ENCODE assay signal across 8 cellular contexts in genomic region chr1:153774780-153775431, GRCh38. TPM values are rescaled to one million over a fixed set of nuclear protein-coding genes. Genes with fewer than 3 reads are reported as not detected.
DNase-seq lines count a peak whose midpoint lies in the region; ATAC-seq and TF ChIP-seq lines count a peak whose summit lies in the region.

SLC27A3 (plus strand) TSS chr1:153775407; CDS start chr1:153775498, 91 bp downstream.

- TF ChIP-seq CTCF in CD8-positive, alpha-beta T cell (IDR thresholded peaks at IDR 0.05): no peak
- TF ChIP-seq CTCF in natural killer cell (IDR thresholded peaks at IDR 0.05): no peak

- H3K4me3 Mint-ChIP-seq in CD8-positive, alpha-beta T cell: peak within 1 kb of the TSS; percentile 85
- peak within 1 kb of the TSS; percentile 85 for H3K4me3 Mint-ChIP-seq in activated CD8-positive, alpha-beta T cell treated with anti-CD3 and anti-CD28 coated beads, Interleukin-2, amount 10 ng/mL, durations not matched to agents 7 days and 5 days
- peak within 1 kb of the TSS; percentile 91 for H3K4me3 Mint-ChIP-seq in natural killer cell

- H3K4me3 ChIP-seq in CD8-positive, alpha-beta T cell (ENCODE audit: low read depth, low read length): peak within 1 kb of the TSS; percentile 62

- peak; percentile 39 for ATAC-seq in CD8-positive, alpha-beta T cell
- ATAC-seq in GM19463 (IDR thresholded peaks at IDR 0.05; ENCODE audit: unreplicated experiment) (peak; percentile 20), natural killer cell (peak; percentile 46 to 63 (median 50))
- peak; percentile 55 for ATAC-seq in activated CD8-positive, alpha-beta T cell treated with anti-CD3 and anti-CD28 coated beads, Interleukin-2, amount 10 ng/mL, durations not matched to agents 7 days and 5 days

- peak in 1 of 7 experiments; percentile 24 for DNase-seq in CD8-positive, alpha-beta T cell
- DNase-seq in NCI-H1105 (lab: John Stamatoyannopoulos, UW) (peak; percentile 74), fibroblast of the conjunctiva (ENCODE audit: low read depth) (peak; percentile 71), natural killer cell (no peak), OCI-M1 (lab: John Stamatoyannopoulos, UW) (no peak), NCI-H526 treated with DMSO at 0.1 percent for 48 hours (lab: John Stamatoyannopoulos, UW) (no peak)
- no peak for DNase-seq in activated CD8-positive, alpha-beta T cell treated with anti-CD3 and anti-CD28 coated beads, Interleukin-2, amount 10 ng/mL, durations not matched to agents 7 days and 5 days

- no peaks in the 10 kb centered on the region for H3K27me3 ChIP-seq in CD8-positive, alpha-beta T cell (ENCODE audit: insufficient read depth, low read length)

- H3K4me1 Mint-ChIP-seq in CD8-positive, alpha-beta T cell (ENCODE audit: low read depth): peaks cover 34% of the 10 kb centered on the region
- peaks cover 55% of the 10 kb centered on the region for H3K4me1 Mint-ChIP-seq in activated CD8-positive, alpha-beta T cell treated with anti-CD3 and anti-CD28 coated beads, Interleukin-2, amount 10 ng/mL, durations not matched to agents 7 days and 5 days (ENCODE audit: low read depth)
- peaks cover 41 to 58% of the 10 kb centered on the region in 2 donors for H3K4me1 Mint-ChIP-seq in natural killer cell

- peaks cover 4% of the 10 kb centered on the region for H3K36me3 ChIP-seq in CD8-positive, alpha-beta T cell (ENCODE audit: insufficient read depth, low read length)

- intact Hi-C loops in CD8-positive, alpha-beta T cell (cut with DNase I, micrococcal nuclease): loop anchor here in 1 of 2 experiments (1.0 kb wide), 1 partner anchor 8 kb away; no protein-coding TSS in a partner anchor
- intact Hi-C loops in natural killer cell (cut with micrococcal nuclease): loop anchor here (1.0 to 10.0 kb wide), 4 partner anchors 8 to 100 kb away; partner anchors contain the start of genes ILF2, INTS3 and NPR1

- CTCF ChIA-PET in CD8-positive, alpha-beta T cell (lab: Charles Lee): interaction anchor here (1.0 to 1.1 kb wide), 2 partner anchors 11 to 94 kb away, joined by 3 to 4 read pairs; no protein-coding TSS in a partner anchor
- CTCF ChIA-PET in activated CD8-positive, alpha-beta T cell treated with anti-CD3 and anti-CD28 coated beads, Interleukin-2, amount 10 ng/mL, durations not matched to agents 7 days and 5 days (lab: Charles Lee): interaction anchor here (0.8 to 2.5 kb wide), 10 partner anchors 22 to 329 kb away, joined by 3 to 11 read pairs (median 4); partner anchors contain the start of genes DENND4B, NPR1 and RAB13

- peak within 1 kb of the TSS; percentile 84 for H3K27ac Mint-ChIP-seq in CD8-positive, alpha-beta T cell
- H3K27ac Mint-ChIP-seq in activated CD8-positive, alpha-beta T cell treated with anti-CD3 and anti-CD28 coated beads, Interleukin-2, amount 10 ng/mL, durations not matched to agents 7 days and 5 days: peak within 1 kb of the TSS; percentile 97
- H3K27ac Mint-ChIP-seq in natural killer cell: peak within 1 kb of the TSS; percentile 92

- POLR2A ChIA-PET in CD8-positive, alpha-beta T cell (lab: Charles Lee): interaction anchor here (0.6 to 2.2 kb wide), 15 partner anchors 9 to 1234 kb away, joined by 3 to 18 read pairs (median 4); partner anchors contain the start of genes DENND4B, GATAD2B, INTS3 and JTB
- POLR2A ChIA-PET in activated CD8-positive, alpha-beta T cell treated with anti-CD3 and anti-CD28 coated beads, Interleukin-2, amount 10 ng/mL, durations not matched to agents 7 days and 5 days (lab: Charles Lee): interaction anchor here (0.6 to 1.3 kb wide), 6 partner anchors 9 to 170 kb away, joined by 3 to 4 read pairs (median 3); no protein-coding TSS in a partner anchor

- H3K27ac ChIP-seq in CD8-positive, alpha-beta T cell (ENCODE audit: low read depth, low read length): peak within 1 kb of the TSS; percentile 49

- H3K36me3 Mint-ChIP-seq in CD8-positive, alpha-beta T cell: peaks cover 28% of the 10 kb centered on the region
- H3K36me3 Mint-ChIP-seq in activated CD8-positive, alpha-beta T cell treated with anti-CD3 and anti-CD28 coated beads, Interleukin-2, amount 10 ng/mL, durations not matched to agents 7 days and 5 days (ENCODE audit: low read depth): peaks cover 51% of the 10 kb centered on the region
- H3K36me3 Mint-ChIP-seq in natural killer cell: no peaks in the 10 kb centered on the region

- H3K9me3 ChIP-seq in CD8-positive, alpha-beta T cell (ENCODE audit: low read length): no peaks in the 10 kb centered on the region

- H3K27me3 Mint-ChIP-seq in CD8-positive, alpha-beta T cell (ENCODE audit: low read depth): no peaks in the 10 kb centered on the region
- H3K27me3 Mint-ChIP-seq in activated CD8-positive, alpha-beta T cell treated with anti-CD3 and anti-CD28 coated beads, Interleukin-2, amount 10 ng/mL, durations not matched to agents 7 days and 5 days (ENCODE audit: low read depth): no peaks in the 10 kb centered on the region
- H3K27me3 Mint-ChIP-seq in natural killer cell (ENCODE audit: low read depth in 2 of 2): no peaks in the 10 kb centered on the region

- no peaks in the 10 kb centered on the region for H3K9me3 Mint-ChIP-seq in CD8-positive, alpha-beta T cell
- H3K9me3 Mint-ChIP-seq in activated CD8-positive, alpha-beta T cell treated with anti-CD3 and anti-CD28 coated beads, Interleukin-2, amount 10 ng/mL, durations not matched to agents 7 days and 5 days (ENCODE audit: insufficient read depth): no peaks in the 10 kb centered on the region
- no peaks in the 10 kb centered on the region for H3K9me3 Mint-ChIP-seq in natural killer cell

- H3K4me1 ChIP-seq in CD8-positive, alpha-beta T cell (ENCODE audit: insufficient read depth, low read length): peaks cover 31% of the 10 kb centered on the region

RNA-seq across cellular contexts. Expression of gene SLC27A3, which starts in this region (rescaled TPM):
- 1 to 10 TPM; 6.5 to 6.6 TPM for total RNA-seq in CD8-positive, alpha-beta T cell
- 10 to 100 TPM; 41.1 to 50.1 TPM for total RNA-seq in activated CD8-positive, alpha-beta T cell treated with anti-CD3 and anti-CD28 coated beads, Interleukin-2, amount 10 ng/mL, durations not matched to agents 7 days and 5 days
- total RNA-seq in natural killer cell: 100 to 1,000 TPM in 1 of 3 donors, 10 to 100 TPM in 2; 65.3 to 107 (median 89.8) TPM

Comparison
In these comparisons a context has a peak if more than half of its experiments do, and no peak if none do; other contexts are left out.
1. RNA of gene SLC27A3 (total RNA-seq): 65.3 to 107 TPM in natural killer cell and 41.1 to 50.1 TPM in activated CD8-positive, alpha-beta T cell treated with anti-CD3 and anti-CD28 coated beads, Interleukin-2, amount 10 ng/mL, durations not matched to agents 7 days and 5 days; 6.5 to 6.6 TPM in CD8-positive, alpha-beta T cell; every median in the first group is over 4 times any median in the second.
2. DNase-seq: peak in NCI-H1105 (single experiment) and fibroblast of the conjunctiva (single experiment); none in activated CD8-positive, alpha-beta T cell treated with anti-CD3 and anti-CD28 coated beads, Interleukin-2, amount 10 ng/mL, durations not matched to agents 7 days and 5 days (single experiment), natural killer cell (single experiment), OCI-M1 (single experiment) and NCI-H526 treated with DMSO at 0.1 percent for 48 hours (single experiment).
3. Peak in every context shown above with its lines, with median percentiles within 50 percentile points of each other: ATAC-seq, H3K27ac Mint-ChIP-seq and H3K4me3 Mint-ChIP-seq.